ENCODE assay signal across 1 cellular context in the genomic region with DNA sequence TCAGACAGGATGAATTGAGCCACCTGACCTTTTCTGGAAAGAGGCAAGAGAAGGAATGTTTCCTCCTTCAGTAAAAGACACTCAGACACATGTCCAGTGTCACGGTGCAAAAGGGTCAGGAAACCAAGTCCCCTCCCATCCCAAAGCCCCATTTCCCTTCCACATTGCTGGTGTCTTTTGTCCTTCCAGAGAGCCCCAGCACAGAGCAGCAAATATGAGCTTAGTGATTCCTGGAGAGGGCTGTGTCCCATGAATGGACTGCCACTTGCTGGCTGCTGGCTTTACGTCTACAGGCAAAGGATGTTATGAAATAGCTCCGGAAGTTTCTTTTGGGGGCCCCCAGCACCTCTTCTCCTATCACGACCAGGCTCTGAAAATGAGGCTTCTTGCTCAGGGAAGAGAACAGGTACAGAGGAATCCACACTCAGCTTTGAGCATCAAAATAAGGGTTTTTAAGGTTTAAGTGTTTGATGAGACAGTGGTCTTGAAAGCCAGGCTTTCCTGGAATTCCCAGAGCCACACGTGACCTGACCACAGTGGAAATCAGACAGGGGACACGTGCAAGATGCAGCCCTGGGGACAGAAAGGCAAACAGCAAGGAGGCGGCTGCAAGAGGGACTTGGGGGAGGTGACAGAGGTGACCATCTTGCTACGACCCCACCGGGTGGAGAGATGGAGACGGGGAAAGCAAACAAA.
TF ChIP-seq lines count a peak whose summit lies in the region.

No MANE protein-coding gene starts in this region.

TF ChIP-seq in K562, 482 proteins besides CTCF, POLR2A, EP300 and RAD21 (continued from another document and continues in another):
- TF ChIP-seq SRF (CRISPR knock-in tag; IDR thresholded peaks at IDR 0.05) = no peak
- TF ChIP-seq ARID3A (IDR thresholded peaks at IDR 0.05; ENCODE audit: borderline replicate concordance, low read depth, low read length) = no peak
- TF ChIP-seq GATAD2A (IDR thresholded peaks at IDR 0.05) = no peak
- TF ChIP-seq MAFK (IDR thresholded peaks at IDR 0.05; ENCODE audit: low read length) = no peak
- TF ChIP-seq BHLHE40 (IDR thresholded peaks at IDR 0.05; ENCODE audit: low read length) = peak; percentile 85
- TF ChIP-seq ZKSCAN1 (IDR thresholded peaks at IDR 0.05; ENCODE audit: low read depth, low read length) = no peak
- TF ChIP-seq ESRRA (IDR thresholded peaks at IDR 0.05; ENCODE audit: borderline replicate concordance, low read depth) = no peak; the same call in 1 of the 2 replicates
- TF ChIP-seq ARID1B (IDR thresholded peaks at IDR 0.05) = no peak
- no peak for TF ChIP-seq ZNF512 (tag; IDR thresholded peaks at IDR 0.05)
- no peak for TF ChIP-seq BRD4 (IDR thresholded peaks at IDR 0.05)
- TF ChIP-seq BCL6 (CRISPR knock-in tag; IDR thresholded peaks at IDR 0.05) = no peak
- TF ChIP-seq ZNF41 (CRISPR knock-in tag; conservative IDR thresholded peaks at IDR 0.05) = no peak
- no peak for TF ChIP-seq YY1 (IDR thresholded peaks at IDR 0.05; ENCODE audit: borderline replicate concordance in 1 of 3, control insufficient read depth in 1 of 3, extremely low read depth in 1 of 3, insufficient read depth in 3 of 3, insufficient read length in 1 of 3, insufficient replicate concordance in 2 of 3, low read depth in 1 of 3, low read length in 2 of 3)
- TF ChIP-seq DACH1 (IDR thresholded peaks at IDR 0.05; ENCODE audit: partially characterized antibody) = no peak
- TF ChIP-seq EWSR1 (IDR thresholded peaks at IDR 0.05; ENCODE audit: borderline replicate concordance, low read depth, partially characterized antibody) = no peak
- TF ChIP-seq BMI1 (IDR thresholded peaks at IDR 0.05; ENCODE audit: low read length) = no peak
- no peak for TF ChIP-seq HMG20A (CRISPR knock-in tag; conservative IDR thresholded peaks at IDR 0.05)
- TF ChIP-seq NR2C2 (CRISPR knock-in tag; IDR thresholded peaks at IDR 0.05) = no peak
- TF ChIP-seq NR2C2 (tag; IDR thresholded peaks at IDR 0.05) = peak; percentile 32; the same call in 1 of the 2 replicates
- TF ChIP-seq POLR2G (IDR thresholded peaks at IDR 0.05; ENCODE audit: low read depth, low read length) = no peak
- no peak for TF ChIP-seq EGR1 (conservative IDR thresholded peaks at IDR 0.05)
- TF ChIP-seq FOXJ3 (CRISPR knock-in tag; IDR thresholded peaks at IDR 0.05) = no peak
- no peak for TF ChIP-seq ZNF134 (CRISPR knock-in tag; conservative IDR thresholded peaks at IDR 0.05)
- TF ChIP-seq KLF6 (CRISPR knock-in tag; IDR thresholded peaks at IDR 0.05; ENCODE audit: borderline replicate concordance) = peak; percentile 48; the same call in 1 of the 2 replicates
- TF ChIP-seq MCM7 (IDR thresholded peaks at IDR 0.05) = no peak
- TF ChIP-seq, protein P1, sequence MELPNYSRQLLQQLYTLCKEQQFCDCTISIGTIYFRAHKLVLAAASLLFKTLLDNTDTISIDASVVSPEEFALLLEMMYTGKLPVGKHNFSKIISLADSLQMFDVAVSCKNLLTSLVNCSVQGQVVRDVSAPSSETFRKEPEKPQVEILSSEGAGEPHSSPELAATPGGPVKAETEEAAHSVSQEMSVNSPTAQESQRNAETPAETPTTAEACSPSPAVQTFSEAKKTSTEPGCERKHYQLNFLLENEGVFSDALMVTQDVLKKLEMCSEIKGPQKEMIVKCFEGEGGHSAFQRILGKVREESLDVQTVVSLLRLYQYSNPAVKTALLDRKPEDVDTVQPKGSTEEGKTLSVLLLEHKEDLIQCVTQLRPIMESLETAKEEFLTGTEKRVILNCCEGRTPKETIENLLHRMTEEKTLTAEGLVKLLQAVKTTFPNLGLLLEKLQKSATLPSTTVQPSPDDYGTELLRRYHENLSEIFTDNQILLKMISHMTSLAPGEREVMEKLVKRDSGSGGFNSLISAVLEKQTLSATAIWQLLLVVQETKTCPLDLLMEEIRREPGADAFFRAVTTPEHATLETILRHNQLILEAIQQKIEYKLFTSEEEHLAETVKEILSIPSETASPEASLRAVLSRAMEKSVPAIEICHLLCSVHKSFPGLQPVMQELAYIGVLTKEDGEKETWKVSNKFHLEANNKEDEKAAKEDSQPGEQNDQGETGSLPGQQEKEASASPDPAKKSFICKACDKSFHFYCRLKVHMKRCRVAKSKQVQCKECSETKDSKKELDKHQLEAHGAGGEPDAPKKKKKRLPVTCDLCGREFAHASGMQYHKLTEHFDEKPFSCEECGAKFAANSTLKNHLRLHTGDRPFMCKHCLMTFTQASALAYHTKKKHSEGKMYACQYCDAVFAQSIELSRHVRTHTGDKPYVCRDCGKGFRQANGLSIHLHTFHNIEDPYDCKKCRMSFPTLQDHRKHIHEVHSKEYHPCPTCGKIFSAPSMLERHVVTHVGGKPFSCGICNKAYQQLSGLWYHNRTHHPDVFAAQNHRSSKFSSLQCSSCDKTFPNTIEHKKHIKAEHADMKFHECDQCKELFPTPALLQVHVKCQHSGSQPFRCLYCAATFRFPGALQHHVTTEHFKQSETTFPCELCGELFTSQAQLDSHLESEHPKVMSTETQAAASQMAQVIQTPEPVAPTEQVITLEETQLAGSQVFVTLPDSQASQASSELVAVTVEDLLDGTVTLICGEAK (IDR thresholded peaks at IDR 0.05) = peak; percentile 20; the same call in 1 of the 2 replicates
- TF ChIP-seq, protein P1 (CRISPR knock-in tag; IDR thresholded peaks at IDR 0.05) = no peak
- TF ChIP-seq ZMIZ1 (IDR thresholded peaks at IDR 0.05; ENCODE audit: low read depth in 2 of 2, low read length in 2 of 2) = no peak
- TF ChIP-seq ZC3H4 (CRISPR knock-in tag; IDR thresholded peaks at IDR 0.05; ENCODE audit: borderline replicate concordance) = no peak
- TF ChIP-seq, protein P2, sequence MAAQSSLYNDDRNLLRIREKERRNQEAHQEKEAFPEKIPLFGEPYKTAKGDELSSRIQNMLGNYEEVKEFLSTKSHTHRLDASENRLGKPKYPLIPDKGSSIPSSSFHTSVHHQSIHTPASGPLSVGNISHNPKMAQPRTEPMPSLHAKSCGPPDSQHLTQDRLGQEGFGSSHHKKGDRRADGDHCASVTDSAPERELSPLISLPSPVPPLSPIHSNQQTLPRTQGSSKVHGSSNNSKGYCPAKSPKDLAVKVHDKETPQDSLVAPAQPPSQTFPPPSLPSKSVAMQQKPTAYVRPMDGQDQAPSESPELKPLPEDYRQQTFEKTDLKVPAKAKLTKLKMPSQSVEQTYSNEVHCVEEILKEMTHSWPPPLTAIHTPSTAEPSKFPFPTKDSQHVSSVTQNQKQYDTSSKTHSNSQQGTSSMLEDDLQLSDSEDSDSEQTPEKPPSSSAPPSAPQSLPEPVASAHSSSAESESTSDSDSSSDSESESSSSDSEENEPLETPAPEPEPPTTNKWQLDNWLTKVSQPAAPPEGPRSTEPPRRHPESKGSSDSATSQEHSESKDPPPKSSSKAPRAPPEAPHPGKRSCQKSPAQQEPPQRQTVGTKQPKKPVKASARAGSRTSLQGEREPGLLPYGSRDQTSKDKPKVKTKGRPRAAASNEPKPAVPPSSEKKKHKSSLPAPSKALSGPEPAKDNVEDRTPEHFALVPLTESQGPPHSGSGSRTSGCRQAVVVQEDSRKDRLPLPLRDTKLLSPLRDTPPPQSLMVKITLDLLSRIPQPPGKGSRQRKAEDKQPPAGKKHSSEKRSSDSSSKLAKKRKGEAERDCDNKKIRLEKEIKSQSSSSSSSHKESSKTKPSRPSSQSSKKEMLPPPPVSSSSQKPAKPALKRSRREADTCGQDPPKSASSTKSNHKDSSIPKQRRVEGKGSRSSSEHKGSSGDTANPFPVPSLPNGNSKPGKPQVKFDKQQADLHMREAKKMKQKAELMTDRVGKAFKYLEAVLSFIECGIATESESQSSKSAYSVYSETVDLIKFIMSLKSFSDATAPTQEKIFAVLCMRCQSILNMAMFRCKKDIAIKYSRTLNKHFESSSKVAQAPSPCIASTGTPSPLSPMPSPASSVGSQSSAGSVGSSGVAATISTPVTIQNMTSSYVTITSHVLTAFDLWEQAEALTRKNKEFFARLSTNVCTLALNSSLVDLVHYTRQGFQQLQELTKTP (IDR thresholded peaks at IDR 0.05; ENCODE audit: low read depth in 1 of 2, partially characterized antibody in 2 of 2) = peak in 1 of 2 experiments; percentile 6
- no peak for TF ChIP-seq MCM3 (IDR thresholded peaks at IDR 0.05)
- peak; percentile 63 for TF ChIP-seq ETV1 (tag; conservative IDR thresholded peaks at IDR 0.05; ENCODE audit: low read depth)
- no peak for TF ChIP-seq SRSF1 (IDR thresholded peaks at IDR 0.05; ENCODE audit: low read depth, low read length)
- TF ChIP-seq FOXM1 (IDR thresholded peaks at IDR 0.05; ENCODE audit: low read depth) = no peak
- no peak for TF ChIP-seq FOXM1 (CRISPR knock-in tag; IDR thresholded peaks at IDR 0.05; ENCODE audit: low read depth)
- no peak for TF ChIP-seq SMAD3 (CRISPR knock-in tag; conservative IDR thresholded peaks at IDR 0.05)
- TF ChIP-seq, protein P3, sequence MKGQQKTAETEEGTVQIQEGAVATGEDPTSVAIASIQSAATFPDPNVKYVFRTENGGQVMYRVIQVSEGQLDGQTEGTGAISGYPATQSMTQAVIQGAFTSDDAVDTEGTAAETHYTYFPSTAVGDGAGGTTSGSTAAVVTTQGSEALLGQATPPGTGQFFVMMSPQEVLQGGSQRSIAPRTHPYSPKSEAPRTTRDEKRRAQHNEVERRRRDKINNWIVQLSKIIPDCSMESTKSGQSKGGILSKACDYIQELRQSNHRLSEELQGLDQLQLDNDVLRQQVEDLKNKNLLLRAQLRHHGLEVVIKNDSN (CRISPR knock-in tag; IDR thresholded peaks at IDR 0.05) = 0 out of 2 replicates have a peak, but pooled peaks have one; percentile 49
- TF ChIP-seq NR1H2 (CRISPR knock-in tag; IDR thresholded peaks at IDR 0.05) = no peak
